1 cellular context compared by ENCODE assay signal in the genomic region with DNA sequence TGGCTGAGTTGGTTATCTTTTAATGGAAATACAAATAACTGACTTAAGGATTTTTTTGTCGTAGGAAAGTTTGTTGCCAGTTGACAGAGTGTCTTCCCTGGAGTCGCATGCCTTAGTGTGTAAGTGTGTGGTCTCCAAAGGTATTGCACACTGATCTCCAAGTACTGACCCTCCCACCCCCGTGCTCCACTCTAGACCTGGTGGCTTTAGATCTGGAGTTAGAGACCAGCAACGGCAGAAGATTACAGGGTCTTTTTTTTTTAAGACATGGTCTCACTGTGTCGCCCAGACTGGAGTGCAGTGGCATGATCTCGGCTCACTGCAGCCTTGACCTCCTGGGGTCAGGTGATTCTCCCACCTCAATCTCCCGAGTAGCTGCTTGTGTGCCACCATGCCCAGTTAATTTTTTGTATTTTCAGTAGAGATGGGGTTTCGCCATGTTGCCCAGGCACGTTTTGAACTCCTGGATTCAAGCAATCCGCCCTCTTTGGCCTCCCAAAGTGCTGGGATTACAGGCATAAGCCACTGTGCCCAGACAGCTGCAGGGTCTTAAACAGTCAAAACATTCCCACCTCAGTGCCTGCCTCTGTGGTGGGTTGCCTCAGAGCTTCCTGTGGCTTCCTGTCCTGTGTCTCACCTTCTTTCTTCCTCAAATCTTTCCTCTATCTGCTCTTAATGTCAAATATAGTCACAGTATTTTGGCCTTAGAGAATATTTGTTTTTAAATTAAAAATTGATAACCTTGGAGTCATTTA.
TF ChIP-seq lines count a peak whose summit lies in the region.

No MANE protein-coding gene starts in this region.

TF ChIP-seq in GM23338, 12 proteins besides CTCF, POLR2A, EP300 and RAD21 (continued from another document):
- TF ChIP-seq REST (IDR thresholded peaks at IDR 0.05; ENCODE audit: unreplicated experiment): no peak
- no peak for TF ChIP-seq NANOG (IDR thresholded peaks at IDR 0.05; ENCODE audit: borderline replicate concordance)
- no peak for TF ChIP-seq ZNF462 (CRISPR knock-in tag; IDR thresholded peaks at IDR 0.05)
- no peak for TF ChIP-seq JUNB (IDR thresholded peaks at IDR 0.05; ENCODE audit: unreplicated experiment)
- TF ChIP-seq CREB1 (CRISPR knock-in tag; IDR thresholded peaks at IDR 0.05; ENCODE audit: low read depth): no peak
- TF ChIP-seq POLR2AphosphoS5 (IDR thresholded peaks at IDR 0.05; ENCODE audit: low read depth): no peak
- no peak for TF ChIP-seq EZH2phosphoT487 (IDR thresholded peaks at IDR 0.05; ENCODE audit: unreplicated experiment)
